8 cellular contexts compared by ENCODE assay signal in genomic region chr2:6866239-6866745, GRCh38. TPM values are rescaled to one million over a fixed set of nuclear protein-coding genes. Genes with fewer than 3 reads are reported as not detected.
A peak's percentile ranks its signal among the peaks of the same experiment; 100 is the strongest.
DNase-seq lines count a peak whose midpoint lies in the region; ATAC-seq and TF ChIP-seq lines count a peak whose summit lies in the region.

No MANE protein-coding gene starts in this region.

- H3K9me3 Mint-ChIP-seq in immature natural killer cell = no peaks in the 10 kb centered on the region

- H4K20me1 ChIP-seq in OCI-LY7 (ENCODE audit: insufficient read depth, low read length) = no peaks in the 10 kb centered on the region

- H3K36me3 Mint-ChIP-seq in immature natural killer cell = peaks cover 6 to 17% (median 12%) of the 10 kb centered on the region in 3 donors

- ATAC-seq in GM19351 (IDR thresholded peaks at IDR 0.05; ENCODE audit: unreplicated experiment) = peak; percentile 39
- ATAC-seq in HG03558 (IDR thresholded peaks at IDR 0.05; ENCODE audit: extremely low read depth, unreplicated experiment) = peak; percentile 21

- intact Hi-C loops in OCI-LY7 (cut with micrococcal nuclease; ENCODE audit: unreplicated experiment) = no loop called here

- H3K27ac ChIP-seq in OCI-LY7 (ENCODE audit: low read depth, low read length, poor library complexity, severe bottlenecking) = no peak overlapping the region

- 0 out of 2 replicates have a peak overlapping the region, but pooled peaks have one; percentile 8 for H2AFZ ChIP-seq in OCI-LY7 (ENCODE audit: low read length)

- CTCF ChIA-PET in OCI-LY7 (lab: Charles Lee; ENCODE audit: unreplicated experiment) = no interaction called here

- in situ Hi-C loops in astrocyte of the cerebellum (cut with HindIII; ENCODE audit: low sequenced_read_pairs) = no loop called here

- POLR2A ChIA-PET in OCI-LY7 (lab: Charles Lee) = interaction anchor here (0.6 to 1.2 kb wide), 2 partner anchors 9 to 24 kb away, joined by 3 to 4 read pairs; no protein-coding TSS in a partner anchor

- H3K4me1 ChIP-seq in OCI-LY7 (ENCODE audit: insufficient read depth, low read length, poor library complexity, severe bottlenecking) = no peaks in the 10 kb centered on the region

- TF ChIP-seq CTCF in OCI-LY7 (conservative IDR thresholded peaks at IDR 0.05; ENCODE audit: low read length) = peak; percentile 69
- peak; percentile 75 for TF ChIP-seq CTCF in astrocyte of the cerebellum (IDR thresholded peaks at IDR 0.05; ENCODE audit: low read depth, low read length, missing control alignments)

- H3K79me2 ChIP-seq in OCI-LY7 (ENCODE audit: insufficient read depth, low read depth, low read length) = no peaks in the 10 kb centered on the region

- H3K4me1 Mint-ChIP-seq in immature natural killer cell = peaks cover 17 to 31% of the 10 kb centered on the region in 2 donors

- DNase-seq in DMS153 (lab: John Stamatoyannopoulos, UW) = peak; percentile 8
- peak; percentile 19 for DNase-seq in OCI-LY7 (ENCODE audit: low spot score)
- DNase-seq in astrocyte of the cerebellum (ENCODE audit: low read depth) = peak; percentile 9
- peak; percentile 9 to 23 (median 15) for DNase-seq in immature natural killer cell
- peak; percentile 4 to 22 for DNase-seq in stimulated activated CD4-positive, alpha-beta T cell treated with anti-CD3 and anti-CD28 coated beads, Interleukin-15, amount 100 ng/mL, for 1 hour (ENCODE audit: low read depth in 1 of 2, low spot score in 1 of 2)
- DNase-seq in C1 segment of cervical spinal cord (lab: John Stamatoyannopoulos, UW) = no peak

- peak overlapping the region; percentile 67 for H3K4me2 ChIP-seq in OCI-LY7 (ENCODE audit: low read length)

- peak overlapping the region; percentile 75 to 93 (median 90) for H3K27ac Mint-ChIP-seq in immature natural killer cell

- H3K9me2 ChIP-seq in OCI-LY7 (ENCODE audit: insufficient read depth, low read length) = no peaks in the 10 kb centered on the region

- H3K36me3 ChIP-seq in OCI-LY7 (ENCODE audit: insufficient read depth, low read length) = no peaks in the 10 kb centered on the region

- H3K9me3 ChIP-seq in OCI-LY7 (ENCODE audit: low read length) = no peaks in the 10 kb centered on the region

- H3K27me3 Mint-ChIP-seq in immature natural killer cell (ENCODE audit: low read depth in 3 of 3) = peaks cover 5 to 7% (median 7%) of the 10 kb centered on the region in 3 donors

- peak overlapping the region; percentile 90 to 99 (median 96) for H3K4me3 Mint-ChIP-seq in immature natural killer cell

- peak overlapping the region; percentile 66 for H3K4me3 ChIP-seq in OCI-LY7 (ENCODE audit: low read depth, low read length, poor library complexity, severe bottlenecking)
- peak overlapping the region; percentile 53 for H3K4me3 ChIP-seq in astrocyte of the cerebellum (ENCODE audit: low read depth, low read length)

- BruUV-seq in OCI-LY7 (replicated peaks; lab: Mats Ljungman, UMichigan) = no TSS peak

RNA-seq across cellular contexts. Expression of gene CMPK2, which starts 0.6 kb away (rescaled TPM):
- 0.28 TPM in 1 of 2 replicates, not detected in the other for total RNA-seq in OCI-LY7 (2014; rRNA removed; shearing (Covaris generic))
- total RNA-seq in OCI-LY7 (2022) = 0.72 and 0.99 TPM in 2 replicates
- 10 to 100 TPM in 1 of 3 donors, 1 to 10 TPM in 2; 5.2 to 10.9 (median 8.0) TPM for polyA plus RNA-seq in immature natural killer cell

RNA-seq across cellular contexts. Expression of gene RSAD2, which starts 11.3 kb away (rescaled TPM):
- total RNA-seq in OCI-LY7 (2014; rRNA removed; shearing (Covaris generic)) = not detected in 2 replicates
- not detected in 2 replicates for total RNA-seq in OCI-LY7 (2022)
- 10 to 100 TPM in 1 of 3 donors, 1 to 10 TPM in 2; 1.2 to 16.5 (median 5.8) TPM for polyA plus RNA-seq in immature natural killer cell

RNA-seq across cellular contexts. Expression of gene RNF144A, which starts 50.9 kb away (rescaled TPM):
- total RNA-seq in OCI-LY7 (2014; rRNA removed; shearing (Covaris generic)) = 1.9 and 2.1 TPM in 2 replicates
- total RNA-seq in OCI-LY7 (2022) = 0.87 and 1.1 TPM in 2 replicates
- 1 to 10 TPM; 6.4 to 9.1 (median 7.7) TPM for polyA plus RNA-seq in immature natural killer cell

Comparison
In these comparisons a context has a peak if more than half of its experiments do, and no peak if none do; other contexts are left out.
1. DNase-seq: peak in DMS153 (single experiment), OCI-LY7 (single experiment), astrocyte of the cerebellum (single experiment), immature natural killer cell (3 of 3) and stimulated activated CD4-positive, alpha-beta T cell treated with anti-CD3 and anti-CD28 coated beads, Interleukin-15, amount 100 ng/mL, for 1 hour (2 of 2); none in C1 segment of cervical spinal cord (0 of 14).